1 cellular context compared by ENCODE assay signal in the genomic region with DNA sequence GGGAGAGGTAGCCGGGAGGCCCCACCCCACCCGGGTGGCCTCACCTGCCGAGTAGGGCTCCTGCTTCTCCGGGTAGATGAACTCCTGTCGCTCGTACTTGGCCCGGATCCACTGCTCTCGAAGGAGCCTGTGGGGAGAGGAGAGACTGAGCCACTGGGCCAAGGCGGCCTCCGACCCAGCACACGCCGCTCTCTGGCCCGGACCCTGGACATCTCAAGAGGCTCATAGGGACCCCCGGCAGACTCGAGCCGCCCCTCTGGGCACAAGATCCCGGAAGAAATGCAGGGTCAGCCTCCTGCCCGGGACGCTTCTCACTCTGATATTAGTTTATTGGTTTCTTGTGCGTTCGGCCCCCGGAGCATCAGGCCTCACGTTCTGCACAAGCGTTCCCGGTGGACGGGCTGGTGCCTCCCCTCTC.
TF ChIP-seq lines count a peak whose summit lies in the region.

No MANE protein-coding gene starts in this region.

TF ChIP-seq in HepG2, 621 proteins besides CTCF, POLR2A, EP300 and RAD21:
- TF ChIP-seq HNRNPK (IDR thresholded peaks at IDR 0.05; ENCODE audit: low read depth, low read length, poor library complexity, severe bottlenecking), result peak; percentile 84
- no peak for TF ChIP-seq ZSCAN25 (CRISPR knock-in tag; IDR thresholded peaks at IDR 0.05)
